Comparison of ENCODE assay signal across 19 cellular contexts in genomic region chr6:165581678-165582077, GRCh38.
DNase-seq lines count a peak whose midpoint lies in the region; ATAC-seq and TF ChIP-seq lines count a peak whose summit lies in the region.
"Had no signal": no experiment of that assay in that cellular context is flagged by ENCODE, and none has a peak within 500 bp of the region (broad histone marks: within the 10 kb centered on the region; RNA-seq: fewer than 3 reads in every experiment).

No MANE protein-coding gene starts in this region.

- no peak for ATAC-seq in effector memory CD8-positive, alpha-beta T cell (replicated peaks)
- ATAC-seq in HG03196 (IDR thresholded peaks at IDR 0.05; ENCODE audit: unreplicated experiment), result no peak
- ATAC-seq: CD8-positive, alpha-beta T cell; GM12878; HCT116; HepG2 had no signal

- no peaks in the 10 kb centered on the region for H3K36me3 Mint-ChIP-seq in effector memory CD8-positive, alpha-beta T cell (ENCODE audit: insufficient read depth)
- no peaks in the 10 kb centered on the region for H3K36me3 Mint-ChIP-seq in osteocyte (ENCODE audit: unreplicated experiment)
- H3K36me3 Mint-ChIP-seq: CD14-positive monocyte; CD8-positive, alpha-beta T cell had no signal

- H3K4me3 Mint-ChIP-seq in effector memory CD8-positive, alpha-beta T cell, result no peak overlapping the region
- no peak overlapping the region for H3K4me3 Mint-ChIP-seq in osteocyte (ENCODE audit: unreplicated experiment)
- H3K4me3 Mint-ChIP-seq: CD14-positive monocyte; CD8-positive, alpha-beta T cell; HFFc6 had no signal

- DNase-seq in globus pallidus (ENCODE audit: low spot score) (peak; percentile 61), pons (ENCODE audit: low spot score) (peak; percentile 64), osteocyte (ENCODE audit: extremely low spot score, unreplicated experiment) (no peak)
- DNase-seq in effector memory CD8-positive, alpha-beta T cell, result no peak
- DNase-seq: 8988T; Calu3; CD8-positive, alpha-beta T cell; DMS79 treated with DMSO at 0.1 percent for 48 hours; GOT3; H7; HFFc6 had no signal

- H3K27me3 Mint-ChIP-seq in effector memory CD8-positive, alpha-beta T cell, result no peaks in the 10 kb centered on the region
- H3K27me3 Mint-ChIP-seq in osteocyte (ENCODE audit: unreplicated experiment), result no peaks in the 10 kb centered on the region

- H3K4me1 Mint-ChIP-seq in effector memory CD8-positive, alpha-beta T cell (ENCODE audit: low read depth in 2 of 2), result no peaks in the 10 kb centered on the region
- H3K4me1 Mint-ChIP-seq in osteocyte (ENCODE audit: unreplicated experiment), result no peaks in the 10 kb centered on the region
- H3K4me1 Mint-ChIP-seq: CD14-positive monocyte had no signal

- no peak for TF ChIP-seq CTCF in osteocyte (IDR thresholded peaks at IDR 0.05)

- H3K27ac Mint-ChIP-seq in effector memory CD8-positive, alpha-beta T cell, result no peak overlapping the region
- no peak overlapping the region for H3K27ac Mint-ChIP-seq in osteocyte (ENCODE audit: unreplicated experiment)
- H3K27ac Mint-ChIP-seq: CD8-positive, alpha-beta T cell; HFFc6 had no signal

- peaks cover 4 to 13% of the 10 kb centered on the region in 2 donors for H3K9me3 Mint-ChIP-seq in effector memory CD8-positive, alpha-beta T cell
- H3K9me3 Mint-ChIP-seq in osteocyte (ENCODE audit: unreplicated experiment), result peaks cover 5% of the 10 kb centered on the region
- H3K9me3 Mint-ChIP-seq: CD8-positive, alpha-beta T cell had no signal

- H3K27ac ChIP-seq in angular gyrus (ENCODE audit: low read depth, low read length) (peak overlapping the region; percentile 17), temporal lobe (ENCODE audit: low read depth, low read length) (peak overlapping the region; percentile 51)
- H3K27ac ChIP-seq: BLaER1 had no signal

Comparison
In these comparisons a context has a peak if more than half of its experiments do, and no peak if none do; other contexts are left out.
1. DNase-seq: peak in globus pallidus (single experiment) and pons (single experiment); none in effector memory CD8-positive, alpha-beta T cell (0 of 3) and osteocyte (single experiment).